Comparison of ENCODE assay signal across 8 cellular contexts in genomic region chr10:80356563-80356999, GRCh38. TPM values are rescaled to one million over a fixed set of nuclear protein-coding genes. Genes with fewer than 3 reads are reported as not detected.
DNase-seq lines count a peak whose midpoint lies in the region; ATAC-seq and TF ChIP-seq lines count a peak whose summit lies in the region.

TSS of gene DYDC1 (minus strand) at chr10:80356755. CDS start at chr10:80352601, 4,154 bp downstream.
TSS of gene DYDC2 (plus strand) at chr10:80356781. CDS start at chr10:80362444, 5,663 bp downstream.

- peak within 1 kb of the TSS; percentile 82 for H3K4me3 Mint-ChIP-seq in memory B cell

- no peaks in the 10 kb centered on the region for H3F3A ChIP-seq in PC-3 (ENCODE audit: low read length, unreplicated experiment)

- H3K79me2 ChIP-seq in PC-3 (ENCODE audit: low read length), result no peaks in the 10 kb centered on the region

- H3K27ac ChIP-seq in coronary artery (no peak within 1 kb of the TSS), PC-3 (ENCODE audit: low read length) (no peak within 1 kb of the TSS)

- no peaks in the 10 kb centered on the region for H3K36me3 Mint-ChIP-seq in memory B cell

- no peak for TF ChIP-seq CTCF in coronary artery (IDR thresholded peaks at IDR 0.05)
- TF ChIP-seq CTCF in PC-3 (conservative IDR thresholded peaks at IDR 0.05; ENCODE audit: low read depth, low read length), result no peak

- peaks cover 22% of the 10 kb centered on the region for H3K27me3 Mint-ChIP-seq in memory B cell

- peak within 1 kb of the TSS; percentile 66 for H3K4me3 ChIP-seq in coronary artery
- no peak within 1 kb of the TSS for H3K4me3 ChIP-seq in PC-3 (ENCODE audit: low read length)

- H4K20me1 ChIP-seq in PC-3 (ENCODE audit: low read length), result no peaks in the 10 kb centered on the region

- H3K9ac ChIP-seq in PC-3 (ENCODE audit: low read length), result no peak within 1 kb of the TSS

- no TSS peak for BruUV-seq in PC-3 (replicated peaks; lab: Mats Ljungman, UMichigan)

- no peaks in the 10 kb centered on the region for H3K4me1 ChIP-seq in PC-3 (ENCODE audit: insufficient read depth, low read length)

- no peak within 1 kb of the TSS for H3K4me2 ChIP-seq in PC-3 (ENCODE audit: low read length)

- POLR2A ChIA-PET in PC-3 (lab: Charles Lee; ENCODE audit: unreplicated experiment), result no interaction called here

- no peaks in the 10 kb centered on the region for H3K36me3 ChIP-seq in PC-3 (ENCODE audit: low read depth, low read length)

- H3K27ac Mint-ChIP-seq in memory B cell, result no peak within 1 kb of the TSS

- H3K9me3 Mint-ChIP-seq in memory B cell, result no peaks in the 10 kb centered on the region

- H3K27me3 ChIP-seq in PC-3 (ENCODE audit: low read length), result no peaks in the 10 kb centered on the region

- H2AFZ ChIP-seq in PC-3 (ENCODE audit: low read length), result no peak within 1 kb of the TSS

- H3K9me3 ChIP-seq in PC-3 (ENCODE audit: low read length), result no peaks in the 10 kb centered on the region

- ATAC-seq in GM18867 (IDR thresholded peaks at IDR 0.05; ENCODE audit: unreplicated experiment) (peak; percentile 59), HG03520 (IDR thresholded peaks at IDR 0.05; ENCODE audit: unreplicated experiment) (peak; percentile 71), SK-N-SH treated with all-trans-retinoic acid at 6 μM for 48 hours (peak; percentile 63), memory B cell (ENCODE audit: low read depth) (peak; percentile 74), PC-3 (no peak)

- peaks cover 7% of the 10 kb centered on the region for H3K4me1 Mint-ChIP-seq in memory B cell

- intact Hi-C loops in PC-3 (cut with micrococcal nuclease), result no loop called here

- CTCF ChIA-PET in PC-3 (lab: Charles Lee), result no interaction called here

- DNase-seq in coronary artery (ENCODE audit: low spot score) (no peak), memory B cell (ENCODE audit: low spot score in 2 of 2) (peak; percentile 5 to 19), SKM-1 (lab: John Stamatoyannopoulos, UW; ENCODE audit: unreplicated experiment) (no peak), PC-3 (no peak)
- peak; percentile 22 to 27 for DNase-seq in stimulated activated CD8-positive, alpha-beta memory T cell treated with anti-CD3 and anti-CD28 coated beads, Interleukin-7, amount 100 ng/mL, for 48 hours (ENCODE audit: extremely low read depth in 1 of 2, low read depth in 1 of 2)

- no peaks in the 10 kb centered on the region for H3K9me2 ChIP-seq in PC-3 (replicated peaks; ENCODE audit: low read length)

TF ChIP-seq in SK-N-SH treated with all-trans-retinoic acid at 6 μM for 48 hours, 23 proteins besides CTCF, POLR2A, EP300 and RAD21:
- no peak for TF ChIP-seq BACH2 (CRISPR knock-in tag; IDR thresholded peaks at IDR 0.05; ENCODE audit: borderline replicate concordance)
- no peak for TF ChIP-seq ZNF70 (CRISPR knock-in tag; IDR thresholded peaks at IDR 0.05)
- TF ChIP-seq TSHZ2 (CRISPR knock-in tag; IDR thresholded peaks at IDR 0.05), result no peak
- no peak for TF ChIP-seq ZFP30 (CRISPR knock-in tag; IDR thresholded peaks at IDR 0.05)
- no peak for TF ChIP-seq POU6F1 (CRISPR knock-in tag; IDR thresholded peaks at IDR 0.05; ENCODE audit: borderline replicate concordance, low read depth)
- TF ChIP-seq ISL1 (CRISPR knock-in tag; IDR thresholded peaks at IDR 0.05), result no peak
- TF ChIP-seq OSR1 (CRISPR knock-in tag; IDR thresholded peaks at IDR 0.05), result no peak
- no peak for TF ChIP-seq PPARA (CRISPR knock-in tag; IDR thresholded peaks at IDR 0.05; ENCODE audit: borderline replicate concordance)
TF ChIP-seq in SK-N-SH treated with all-trans-retinoic acid at 6 μM for 48 hours: peak in this region for 0.

RNA-seq across cellular contexts. Expression of gene DYDC1, which starts in this region (rescaled TPM):
- total RNA-seq in PC-3 (2014; rRNA removed), result not detected in 2 replicates

RNA-seq across cellular contexts. Expression of gene DYDC2, which starts in this region (rescaled TPM):
- not detected in 2 replicates for total RNA-seq in PC-3 (2014; rRNA removed)

Comparison
In these comparisons a context has a peak if more than half of its experiments do, and no peak if none do; other contexts are left out.
1. DNase-seq: peak in memory B cell (2 of 2) and stimulated activated CD8-positive, alpha-beta memory T cell treated with anti-CD3 and anti-CD28 coated beads, Interleukin-7, amount 100 ng/mL, for 48 hours (2 of 2); none in coronary artery (single experiment), SKM-1 (single experiment) and PC-3 (single experiment).